Comparison of ENCODE assay signal across 29 cellular contexts in genomic region chrX:17183566-17183965, GRCh38.
"Had no signal": no experiment of that assay in that cellular context is flagged by ENCODE, and none has a peak within 500 bp of the region (broad histone marks: within the 10 kb centered on the region; RNA-seq: fewer than 3 reads in every experiment).

No MANE protein-coding gene starts in this region.

- ATAC-seq: activated T-cell treated with anti-CD3 and anti-CD28 coated beads, Interleukin-2, amount 50 U/mL, for 4 hours; heart right ventricle; right cardiac atrium; stimulated activated naive CD8-positive, alpha-beta T cell treated with anti-CD3 and anti-CD28 coated beads, Interleukin-15, Interleukin-2, amounts not matched to agents 100 U/mL and 50 U/mL, for 24 hours; upper lobe of right lung had no signal

- H3K36me3 ChIP-seq: adrenal gland, ascending aorta, brain microvascular endothelial cell, heart right ventricle, left ventricle myocardium inferior, upper lobe of right lung had no signal

- H2AFZ ChIP-seq: parathyroid adenoma had no signal

- H3K36me3 Mint-ChIP-seq: activated naive CD8-positive, alpha-beta T cell; immature natural killer cell had no signal

- H3K27me3 ChIP-seq: adrenal gland, ascending aorta, brain microvascular endothelial cell, heart right ventricle, upper lobe of right lung had no signal

- H3K9me3 Mint-ChIP-seq: activated T-cell treated with anti-CD3 and anti-CD28 coated beads, Interleukin-2, amount 50 U/mL, for 4 hours; activated T-helper 2 cell treated with anti-CD3 and anti-CD28 coated beads, Interferon-gamma antibody, Interleukin-2, Interleukin-4, amounts not matched to agents 10 μg/mL and 5 μg/mL and 100 μg/mL, durations not matched to agents 14 hours and 24 hours and 36 hours; dendritic cell treated with granulocyte-macrophage colony-stimulating factor and Interleukin-4, amounts not matched to agents 40 ng/mL and 50 ng/mL, for 4 days; nephron had no signal

- H3K4me1 ChIP-seq: adrenal gland, ascending aorta, heart right ventricle, left ventricle myocardium inferior, parathyroid adenoma, upper lobe of right lung had no signal

- H3K79me2 ChIP-seq: parathyroid adenoma had no signal

- H3K4me3 ChIP-seq: adrenal gland, ascending aorta, heart right ventricle, left ventricle myocardium inferior, upper lobe of right lung had no signal

- H3K27me3 Mint-ChIP-seq: activated naive CD8-positive, alpha-beta T cell; dendritic cell treated with granulocyte-macrophage colony-stimulating factor and Interleukin-4, amounts not matched to agents 40 ng/mL and 50 ng/mL, for 4 days had no signal

- H3K9me3 ChIP-seq: adrenal gland, heart right ventricle, left ventricle myocardium inferior, upper lobe of right lung had no signal

- DNase-seq: activated CD4-positive, alpha-beta T cell treated with anti-CD3 and anti-CD28 coated beads for 4 hours; activated CD4-positive, alpha-beta T cell treated with anti-CD3 and anti-CD28 coated beads, Interleukin-2, amount 50 U/mL, for 48 hours; activated CD4-positive, CD25-positive, alpha-beta regulatory T cell; activated CD8-positive, alpha-beta memory T cell treated with anti-CD3 and anti-CD28 coated beads, Interleukin-2, amount 50 U/mL, for 48 hours; activated naive CD4-positive, alpha-beta T cell; activated T-cell treated with anti-CD3 and anti-CD28 coated beads, Interleukin-2, amount 50 U/mL, for 4 hours; adrenal gland; brain microvascular endothelial cell; caudate nucleus; effector CD4-positive, alpha-beta T cell; erythroblast; foreskin fibroblast; heart right ventricle; immature natural killer cell; kidney glomerular epithelial cell; left ventricle myocardium inferior; midbrain; right cardiac atrium; stimulated activated CD4-positive, alpha-beta T cell treated with anti-CD3 and anti-CD28 coated beads, Interleukin-12 subunit alpha, Interleukin-12 subunit beta, amount 100 ng/mL, for 4 hours; stimulated activated CD4-positive, alpha-beta T cell treated with anti-CD3 and anti-CD28 coated beads, Interleukin-4, amount 100 ng/mL, for 4 hours; stimulated activated naive CD8-positive, alpha-beta T cell treated with anti-CD3 and anti-CD28 coated beads, Interleukin-15, Interleukin-2, amounts not matched to agents 100 U/mL and 50 U/mL, for 24 hours; T-helper 9 cell; upper lobe of right lung had no signal

- H3K27ac ChIP-seq: adrenal gland, ascending aorta, brain microvascular endothelial cell, heart right ventricle, left ventricle myocardium inferior, parathyroid adenoma, upper lobe of right lung had no signal

- H3K4me1 Mint-ChIP-seq: immature natural killer cell had no signal

- H3K27ac Mint-ChIP-seq: activated naive CD8-positive, alpha-beta T cell; activated T-helper 2 cell treated with anti-CD3 and anti-CD28 coated beads, Interferon-gamma antibody, Interleukin-2, Interleukin-4, amounts not matched to agents 10 μg/mL and 5 μg/mL and 100 μg/mL, durations not matched to agents 14 hours and 24 hours and 36 hours; dendritic cell treated with granulocyte-macrophage colony-stimulating factor and Interleukin-4, amounts not matched to agents 40 ng/mL and 50 ng/mL, for 4 days; immature natural killer cell; nephron had no signal

- H3K9ac ChIP-seq: parathyroid adenoma had no signal

- H3K4me3 Mint-ChIP-seq: activated naive CD8-positive, alpha-beta T cell; activated T-cell treated with anti-CD3 and anti-CD28 coated beads, Interleukin-2, amount 50 U/mL, for 4 hours; dendritic cell treated with granulocyte-macrophage colony-stimulating factor and Interleukin-4, amounts not matched to agents 40 ng/mL and 50 ng/mL, for 4 days; immature natural killer cell; nephron had no signal
